In the genomic region with DNA sequence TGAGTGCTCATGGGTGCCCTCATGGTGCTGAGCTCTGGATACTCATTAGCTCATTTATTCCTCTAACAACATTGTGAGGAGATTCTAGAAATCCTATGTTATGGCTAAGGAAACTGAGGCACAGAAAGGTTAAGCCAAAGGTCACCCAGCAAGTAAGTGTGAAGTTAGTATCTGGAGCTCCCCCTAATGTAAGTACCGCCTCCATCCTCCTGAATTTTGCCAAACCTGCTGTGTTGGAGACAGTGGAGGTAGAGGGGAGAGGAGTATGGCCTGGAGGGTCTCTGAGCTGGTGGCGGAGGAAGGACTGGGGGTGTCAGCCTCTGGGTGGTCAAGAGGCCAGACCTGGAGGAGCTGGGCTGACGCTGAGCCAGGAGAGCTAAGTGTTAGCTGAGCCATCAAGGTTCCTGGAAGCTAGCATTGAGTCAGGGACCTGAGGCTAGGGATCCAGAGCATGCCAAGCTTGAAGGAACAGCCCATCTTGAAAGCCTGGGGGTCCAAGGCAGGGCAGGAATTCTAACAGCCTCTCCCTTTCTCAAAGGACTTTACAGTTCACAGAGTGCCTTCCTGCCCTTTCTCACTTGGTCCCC, we compare ENCODE assay signal across 8 cellular contexts.
A peak's percentile ranks its signal among the peaks of the same experiment; 100 is the strongest.
DNase-seq lines count a peak whose midpoint lies in the region; ATAC-seq and TF ChIP-seq lines count a peak whose summit lies in the region.

No MANE protein-coding gene starts in this region.

- H3K27me3 Mint-ChIP-seq in CD14-positive monocyte (ENCODE audit: low read depth in 3 of 3): no peaks in the 10 kb centered on the region

- 89% methylated on average over 2 of the region's 3 CpGs; no CpG with 5 or more reads in 1 of the 2 experiments for WGBS in IMR-90 (ENCODE audit: extremely low coverage in 2 of 2, insufficient read length in 1 of 2), 2 experiments

- CTCF ChIA-PET in IMR-90 (lab: Yijun Ruan, JAX): interaction anchor here (0.8 to 2.1 kb wide), 6 partner anchors 9 to 132 kb away, joined by 3 to 7 read pairs (median 4); no protein-coding TSS in a partner anchor

- no peak for TF ChIP-seq RAD21 in IMR-90 (IDR thresholded peaks at IDR 0.05; ENCODE audit: low read length)

- ATAC-seq in IMR-90 (ENCODE audit: low read depth): peak; percentile 2; the same call in 1 of the 2 replicates
- ATAC-seq in GM18517 (IDR thresholded peaks at IDR 0.05; ENCODE audit: unreplicated experiment): no peak
- ATAC-seq in HG03457 (IDR thresholded peaks at IDR 0.05; ENCODE audit: unreplicated experiment): no peak

- no peak for TF ChIP-seq POLR2A in IMR-90 (IDR thresholded peaks at IDR 0.05; ENCODE audit: low read depth, low read length)
- no peak for TF ChIP-seq POLR2A in breast epithelium (IDR thresholded peaks at IDR 0.05)

- H3K23ac ChIP-seq in IMR-90 (ENCODE audit: low read depth, low read length): peak overlapping the region; percentile 97

- peak overlapping the region; percentile 82 for H4K5ac ChIP-seq in IMR-90 (ENCODE audit: low read depth, low read length)

- H3K27ac ChIP-seq in IMR-90 (ENCODE audit: insufficient read depth, low read length) (peak overlapping the region; percentile 63), breast epithelium (peak overlapping the region; percentile 89 to 91), muscle layer of colon (ENCODE audit: low read depth, low read length) (peak overlapping the region; percentile 54)

- H3K9me3 ChIP-seq in IMR-90 (ENCODE audit: control insufficient read depth, insufficient read depth, low read length): no peaks in the 10 kb centered on the region
- no peaks in the 10 kb centered on the region for H3K9me3 ChIP-seq in breast epithelium
- no peaks in the 10 kb centered on the region for H3K9me3 ChIP-seq in muscle layer of colon (ENCODE audit: low read length)

- peak overlapping the region; percentile 97 for H3K4ac ChIP-seq in IMR-90 (ENCODE audit: low read depth, low read length)

- peaks cover 46% of the 10 kb centered on the region for H3K9me1 ChIP-seq in IMR-90 (ENCODE audit: insufficient read depth, low read length)

- TF ChIP-seq CTCF in CD14-positive monocyte (IDR thresholded peaks at IDR 0.05) (no peak), IMR-90 (conservative IDR thresholded peaks at IDR 0.05; ENCODE audit: low read depth, low read length) (no peak), breast epithelium (IDR thresholded peaks at IDR 0.05) (no peak)

- H2AK9ac ChIP-seq in IMR-90 (replicated peaks; ENCODE audit: low read depth, low read length, poor library complexity): peak overlapping the region; percentile 95

- POLR2A ChIA-PET in IMR-90 (lab: Charles Lee; ENCODE audit: unreplicated experiment): interaction anchor here (0.9 kb wide), 1 partner anchor 16 kb away, joined by 3 read pairs; no protein-coding TSS in a partner anchor

- H2BK15ac ChIP-seq in IMR-90 (ENCODE audit: low read depth, low read length): peak overlapping the region; percentile 90

- H3K18ac ChIP-seq in IMR-90 (ENCODE audit: low read depth, low read length): peak overlapping the region; percentile 74

- no TSS peak for BruUV-seq in IMR-90 (replicated peaks; lab: Mats Ljungman, UMichigan)

- intact Hi-C loops in CD14-positive monocyte (cut with micrococcal nuclease): no loop called here
- intact Hi-C loops in IMR-90 (cut with micrococcal nuclease): no loop called here
- intact Hi-C loops in breast epithelium (cut with DNase I; ENCODE audit: low total_unique reads): no loop called here

- peaks cover 16 to 85% of the 10 kb centered on the region in 2 experiments for H3K79me1 ChIP-seq in IMR-90 (ENCODE audit: low read depth in 1 of 2, low read length in 2 of 2)

- peak overlapping the region; percentile 94 to 99 (median 97) for H3K27ac Mint-ChIP-seq in CD14-positive monocyte

- peak overlapping the region; percentile 71 for H2AFZ ChIP-seq in IMR-90 (replicated peaks; ENCODE audit: low read length, poor library complexity)

- peak overlapping the region; percentile 97 for H2BK120ac ChIP-seq in IMR-90 (ENCODE audit: low read depth, low read length)

- H3K4me1 ChIP-seq in IMR-90 (ENCODE audit: control insufficient read depth, insufficient read depth, low read length): peaks cover 45% of the 10 kb centered on the region
- peaks cover 4 to 45% of the 10 kb centered on the region in 2 donors for H3K4me1 ChIP-seq in breast epithelium
- H3K4me1 ChIP-seq in muscle layer of colon (ENCODE audit: insufficient read depth, low read length): peaks cover 48% of the 10 kb centered on the region

- H4K20me1 ChIP-seq in IMR-90 (ENCODE audit: insufficient read depth, low read length): peaks cover 7% of the 10 kb centered on the region; the same call in 1 of the 2 replicates

- H3K4me1 Mint-ChIP-seq in CD14-positive monocyte: peaks cover 74% of the 10 kb centered on the region

- no peak overlapping the region for H3K9ac ChIP-seq in IMR-90 (ENCODE audit: low read depth, low read length)
- H3K9ac ChIP-seq in muscle layer of colon (ENCODE audit: low read length): no peak overlapping the region

- H3K9me3 Mint-ChIP-seq in CD14-positive monocyte: no peaks in the 10 kb centered on the region

- H2BK5ac ChIP-seq in IMR-90 (ENCODE audit: low read depth, low read length, poor library complexity, severe bottlenecking): peak overlapping the region; percentile 96

- DNase-seq in CD14-positive monocyte (ENCODE audit: low spot score): no peak
- DNase-seq in IMR-90: no peak
- no peak for DNase-seq in breast epithelium (ENCODE audit: low spot score in 2 of 2)
- DNase-seq in NCI-H2107 treated with DMSO at 0.1 percent for 48 hours (lab: John Stamatoyannopoulos, UW; ENCODE audit: unreplicated experiment): no peak
- DNase-seq in DMS79 (lab: John Stamatoyannopoulos, UW): no peak

- in situ Hi-C loops in IMR-90 (cut with MboI; ENCODE audit: low sequenced_read_pairs): no loop called here

- peak overlapping the region; percentile 35; the same call in 1 of the 2 replicates for H3K56ac ChIP-seq in IMR-90 (ENCODE audit: extremely low read depth, insufficient read depth, low read length)

- H3K27me3 ChIP-seq in IMR-90 (ENCODE audit: control insufficient read depth, insufficient read depth, low read length): no peaks in the 10 kb centered on the region
- H3K27me3 ChIP-seq in breast epithelium: no peaks in the 10 kb centered on the region
- H3K27me3 ChIP-seq in muscle layer of colon (ENCODE audit: control insufficient read depth in 1 of 2, insufficient read depth in 2 of 2, low read length in 2 of 2): no peaks in the 10 kb centered on the region

- H3K4me2 ChIP-seq in IMR-90 (ENCODE audit: low read depth, low read length): peak overlapping the region; percentile 16; the same call in 1 of the 2 replicates

- peaks cover 12 to 14% of the 10 kb centered on the region in 2 donors for H3K36me3 Mint-ChIP-seq in CD14-positive monocyte

- no peaks in the 10 kb centered on the region for H3K36me3 ChIP-seq in IMR-90 (ENCODE audit: control insufficient read depth, insufficient read depth, low read length)
- H3K36me3 ChIP-seq in breast epithelium: no peaks in the 10 kb centered on the region
- peaks cover 4% of the 10 kb centered on the region for H3K36me3 ChIP-seq in muscle layer of colon (ENCODE audit: insufficient read depth, low read length)

- peak overlapping the region; percentile 97 for H4K91ac ChIP-seq in IMR-90 (ENCODE audit: insufficient read depth, low read depth, low read length)

- H3K4me3 ChIP-seq in IMR-90 (ENCODE audit: insufficient read depth, low read depth, low read length): no peak overlapping the region
- H3K4me3 ChIP-seq in breast epithelium: no peak overlapping the region
- no peak overlapping the region for H3K4me3 ChIP-seq in muscle layer of colon (ENCODE audit: low read depth in 1 of 2, low read length in 2 of 2)

- H2AK5ac ChIP-seq in IMR-90 (ENCODE audit: low read depth, low read length): peak overlapping the region; percentile 94

- H3K4me3 Mint-ChIP-seq in CD14-positive monocyte: peak overlapping the region in 1 of 2 donors; percentile 53

- H4K8ac ChIP-seq in IMR-90 (ENCODE audit: low read depth in 2 of 2, low read length in 2 of 2): peak overlapping the region; percentile 57 to 92

- peak overlapping the region; percentile 88 for H3K14ac ChIP-seq in IMR-90 (replicated peaks; ENCODE audit: low read depth, low read length)

- peak overlapping the region; percentile 97 for H2BK20ac ChIP-seq in IMR-90 (ENCODE audit: low read depth, low read length)

- dilution Hi-C loops in IMR-90 (cut with HindIII; ENCODE audit: low sequenced_read_pairs, unreplicated experiment): no loop called here

TF ChIP-seq in IMR-90, 13 proteins besides CTCF, POLR2A, EP300 and RAD21 (continues in another document):
- no peak for TF ChIP-seq MXI1 (IDR thresholded peaks at IDR 0.05; ENCODE audit: borderline replicate concordance, low read depth, low read length)
- TF ChIP-seq ELK1 (IDR thresholded peaks at IDR 0.05; ENCODE audit: borderline replicate concordance, low read depth, low read length): no peak
- no peak for TF ChIP-seq MAZ (IDR thresholded peaks at IDR 0.05; ENCODE audit: borderline replicate concordance, low read depth, low read length)
- TF ChIP-seq, protein P1, sequence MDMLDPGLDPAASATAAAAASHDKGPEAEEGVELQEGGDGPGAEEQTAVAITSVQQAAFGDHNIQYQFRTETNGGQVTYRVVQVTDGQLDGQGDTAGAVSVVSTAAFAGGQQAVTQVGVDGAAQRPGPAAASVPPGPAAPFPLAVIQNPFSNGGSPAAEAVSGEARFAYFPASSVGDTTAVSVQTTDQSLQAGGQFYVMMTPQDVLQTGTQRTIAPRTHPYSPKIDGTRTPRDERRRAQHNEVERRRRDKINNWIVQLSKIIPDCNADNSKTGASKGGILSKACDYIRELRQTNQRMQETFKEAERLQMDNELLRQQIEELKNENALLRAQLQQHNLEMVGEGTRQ (IDR thresholded peaks at IDR 0.05; ENCODE audit: low read depth, low read length): no peak
- TF ChIP-seq CEBPB (IDR thresholded peaks at IDR 0.05; ENCODE audit: low read depth, low read length): no peak
- TF ChIP-seq BHLHE40 (IDR thresholded peaks at IDR 0.05; ENCODE audit: low read depth, low read length): no peak; the same call in 1 of the 2 replicates
- no peak for TF ChIP-seq MAFK (IDR thresholded peaks at IDR 0.05; ENCODE audit: low read depth, low read length)
- TF ChIP-seq RCOR1 (IDR thresholded peaks at IDR 0.05; ENCODE audit: insufficient replicate concordance, low read length): no peak
- no peak for TF ChIP-seq SMC3 (IDR thresholded peaks at IDR 0.05; ENCODE audit: low read depth, low read length)
- no peak for TF ChIP-seq NFE2L2 (IDR thresholded peaks at IDR 0.05; ENCODE audit: low read depth, low read length)
- TF ChIP-seq CHD1 (IDR thresholded peaks at IDR 0.05; ENCODE audit: low read depth, low read length): no peak
- TF ChIP-seq FOS (IDR thresholded peaks at IDR 0.05; ENCODE audit: low read depth, low read length): no peak
